13 cellular contexts compared by ENCODE assay signal in the genomic region with DNA sequence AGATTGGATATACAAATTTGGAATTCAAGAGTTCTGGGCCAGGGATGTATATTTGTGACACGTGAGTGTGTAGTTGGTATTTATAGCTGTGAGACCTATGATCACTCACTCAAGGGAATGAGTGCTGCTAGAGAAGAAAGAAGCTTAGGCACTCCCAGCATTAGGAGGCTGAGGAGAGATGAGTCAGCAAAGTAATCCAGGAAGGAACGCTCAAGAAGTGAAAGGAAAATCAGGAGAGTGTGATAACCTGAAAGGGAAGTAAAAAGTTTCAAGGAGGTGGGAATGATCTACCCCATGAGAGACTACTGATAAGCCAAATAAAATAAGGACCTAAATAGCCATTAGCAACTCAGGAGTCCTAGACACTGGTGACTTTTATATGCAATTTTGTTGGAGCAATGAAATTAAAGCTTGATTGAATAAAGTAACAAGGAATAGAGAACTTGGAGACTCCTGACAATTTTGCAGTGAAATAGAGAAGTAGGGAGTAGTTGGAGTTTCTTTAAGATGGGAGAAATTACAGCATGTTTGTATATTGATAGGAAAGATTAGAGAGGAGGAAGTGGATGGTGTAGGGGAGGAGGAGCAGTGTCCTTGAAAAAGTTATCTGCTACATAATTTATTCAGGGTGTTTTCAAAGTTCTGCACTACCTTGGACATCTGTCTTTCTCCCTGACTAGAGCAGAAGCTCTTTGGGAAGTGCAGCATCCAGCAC.
DNase-seq lines count a peak whose midpoint lies in the region; ATAC-seq and TF ChIP-seq lines count a peak whose summit lies in the region.
"Had no signal": no experiment of that assay in that cellular context is flagged by ENCODE, and none has a peak within 500 bp of the region (broad histone marks: within the 10 kb centered on the region; RNA-seq: fewer than 3 reads in every experiment).

No MANE protein-coding gene starts in this region.

- POLR2A ChIA-PET in PC-3 (lab: Charles Lee; ENCODE audit: unreplicated experiment), result interaction anchor here (0.6 kb wide), 3 partner anchors 90 to 392 kb away, joined by 3 to 16 read pairs (median 5); a partner anchor contains a TSS

- TF ChIP-seq CTCF in PC-3 (conservative IDR thresholded peaks at IDR 0.05; ENCODE audit: low read depth, low read length) (no peak), natural killer cell (IDR thresholded peaks at IDR 0.05) (no peak)

- no peaks in the 10 kb centered on the region for H3K9me3 Mint-ChIP-seq in natural killer cell
- H3K9me3 Mint-ChIP-seq: nephron progenitor cell had no signal

- H2AFZ ChIP-seq in PC-3 (ENCODE audit: low read length), result no peak overlapping the region

- H3K4me1 ChIP-seq in PC-3 (ENCODE audit: insufficient read depth, low read length), result peaks cover 15% of the 10 kb centered on the region

- no peak overlapping the region for H3K4me3 Mint-ChIP-seq in natural killer cell
- H3K4me3 Mint-ChIP-seq: nephron progenitor cell had no signal

- no peaks in the 10 kb centered on the region for H3K9me2 ChIP-seq in PC-3 (replicated peaks; ENCODE audit: low read length)

- H3K27ac ChIP-seq in PC-3 (ENCODE audit: low read length), result peak overlapping the region; percentile 6; the same call in 1 of the 2 replicates
- no peak overlapping the region for H3K27ac ChIP-seq in epithelial cell of prostate

- no peak overlapping the region for H3K9ac ChIP-seq in PC-3 (ENCODE audit: low read length)

- no peaks in the 10 kb centered on the region for H3F3A ChIP-seq in PC-3 (ENCODE audit: low read length, unreplicated experiment)

- H3K27ac Mint-ChIP-seq in natural killer cell, result no peak overlapping the region
- H3K27ac Mint-ChIP-seq: nephron progenitor cell had no signal

- ATAC-seq in PC-3 (peak; percentile 81), natural killer cell (no peak)
- ATAC-seq: Right ventricle myocardium inferior had no signal

- H3K36me3 ChIP-seq in PC-3 (ENCODE audit: low read depth, low read length), result no peaks in the 10 kb centered on the region

- H3K4me3 ChIP-seq in PC-3 (ENCODE audit: low read length), result no peak overlapping the region

- H3K36me3 Mint-ChIP-seq in natural killer cell, result no peaks in the 10 kb centered on the region

- H3K9me3 ChIP-seq in PC-3 (ENCODE audit: low read length), result no peaks in the 10 kb centered on the region

- no peaks in the 10 kb centered on the region for H3K79me2 ChIP-seq in PC-3 (ENCODE audit: low read length)

- intact Hi-C loops in PC-3 (cut with micrococcal nuclease) (no loop called here), natural killer cell (cut with micrococcal nuclease) (no loop called here)

- BruUV-seq in PC-3 (replicated peaks; lab: Mats Ljungman, UMichigan), result no TSS peak

- H3K4me1 Mint-ChIP-seq in natural killer cell, result peaks cover 4 to 8% of the 10 kb centered on the region in 2 donors

- H3K27me3 Mint-ChIP-seq in natural killer cell (ENCODE audit: low read depth in 2 of 2), result no peaks in the 10 kb centered on the region

- CTCF ChIA-PET in PC-3 (lab: Charles Lee), result no interaction called here

- H3K4me2 ChIP-seq in PC-3 (ENCODE audit: low read length), result peak overlapping the region; percentile 42

- DNase-seq in DMS 273 (lab: John Stamatoyannopoulos, UW; ENCODE audit: unreplicated experiment), result peak; percentile 26
- no peak for DNase-seq in DMS 273 treated with DMSO at 0.1 percent for 48 hours (lab: John Stamatoyannopoulos, UW)
- DNase-seq in PC-3, result peak; percentile 69
- peak; percentile 24 for DNase-seq in epithelial cell of prostate (ENCODE audit: low read depth, low spot score)
- peak; percentile 83 for DNase-seq in renal cortical epithelial cell (ENCODE audit: low read depth)
- no peak for DNase-seq in natural killer cell
- no peak for DNase-seq in amygdala (lab: John Stamatoyannopoulos, UW)
- no peak for DNase-seq in GM19240 (ENCODE audit: insufficient read length, low spot score)
- DNase-seq: activated CD4-positive, CD25-positive, alpha-beta regulatory T cell; activated effector memory CD4-positive, alpha-beta T cell treated with anti-CD3 and anti-CD28 coated beads, Interleukin-2, amount 50 U/mL, for 16 hours; NCI-H1694; nephron progenitor cell had no signal

- no peaks in the 10 kb centered on the region for H3K27me3 ChIP-seq in PC-3 (ENCODE audit: low read length)

- H4K20me1 ChIP-seq in PC-3 (ENCODE audit: low read length), result no peaks in the 10 kb centered on the region

Comparison
In these comparisons a context has a peak if more than half of its experiments do, and no peak if none do; other contexts are left out.
1. DNase-seq: peak in DMS 273 (single experiment), PC-3 (single experiment), epithelial cell of prostate (single experiment) and renal cortical epithelial cell (single experiment); none in DMS 273 treated with DMSO at 0.1 percent for 48 hours (single experiment), natural killer cell (single experiment), amygdala (0 of 56) and GM19240 (single experiment).